1 cellular context compared by ENCODE assay signal in genomic region chr12:95551913-95552516, GRCh38.
TF ChIP-seq lines count a peak whose summit lies in the region.

No MANE protein-coding gene starts in this region.

TF ChIP-seq in WTC11, 78 proteins besides CTCF, POLR2A, EP300 and RAD21 (continued from another document):
- no peak for TF ChIP-seq FOXP1 (CRISPR knock-in tag; IDR thresholded peaks at IDR 0.05; ENCODE audit: borderline replicate concordance)
- no peak for TF ChIP-seq ELF4 (CRISPR knock-in tag; IDR thresholded peaks at IDR 0.05; ENCODE audit: low read depth)
- TF ChIP-seq ETV6 (CRISPR knock-in tag; IDR thresholded peaks at IDR 0.05) = no peak
- TF ChIP-seq EMX1 (CRISPR knock-in tag; IDR thresholded peaks at IDR 0.05) = no peak
- TF ChIP-seq SOX15 (CRISPR knock-in tag; IDR thresholded peaks at IDR 0.05) = no peak
- TF ChIP-seq ZNF425 (CRISPR knock-in tag; conservative IDR thresholded peaks at IDR 0.05) = no peak
- no peak for TF ChIP-seq CDX4 (CRISPR knock-in tag; IDR thresholded peaks at IDR 0.05; ENCODE audit: borderline replicate concordance)
- no peak for TF ChIP-seq ZNF219 (CRISPR knock-in tag; IDR thresholded peaks at IDR 0.05; ENCODE audit: borderline replicate concordance)
TF ChIP-seq in WTC11: peak in this region for 0.
